In genomic region chr16:75062944-75063444, GRCh38 we compare ENCODE assay signal across 13 cellular contexts. TPM values are rescaled to one million over a fixed set of nuclear protein-coding genes. Genes with fewer than 3 reads are reported as not detected.
DNase-seq lines count a peak whose midpoint lies in the region; ATAC-seq, FAIRE-seq and TF ChIP-seq lines count a peak whose summit lies in the region.
"Had no signal": no experiment of that assay in that cellular context is flagged by ENCODE, and none has a peak within 500 bp of the region (broad histone marks: within the 10 kb centered on the region; RNA-seq: fewer than 3 reads in every experiment).

No MANE protein-coding gene starts in this region.

- peaks cover 22 to 25% of the 10 kb centered on the region in 2 donors for H3K27me3 Mint-ChIP-seq in natural killer cell (ENCODE audit: low read depth in 2 of 2)

- TF ChIP-seq RAD21 in K562 (CRISPR knock-in tag; conservative IDR thresholded peaks at IDR 0.05 in 1 of 2, IDR thresholded peaks at IDR 0.05 in 1 of 2), result peak in 1 of 2 experiments; percentile 24; a peak in 2 of 4 replicates

- H3K36me3 ChIP-seq in heart left ventricle, result no peaks in the 10 kb centered on the region
- no peaks in the 10 kb centered on the region for H3K36me3 ChIP-seq in K562 (ENCODE audit: control insufficient read depth, insufficient read depth, low read length)
- no peaks in the 10 kb centered on the region for H3K36me3 ChIP-seq in upper lobe of left lung
- H3K36me3 ChIP-seq: ovary, WERI-Rb-1 had no signal

- intact Hi-C loops in heart left ventricle (cut with DNase I) (loop anchor here in 2 of 10 donors (5.0 to 10.0 kb wide), 2 partner anchors 44 to 58 kb away; no protein-coding TSS in a partner anchor), Right ventricle myocardium superior (cut with DNase I) (no loop called here), K562 (cut with micrococcal nuclease) (loop anchor here (1.0 kb wide), 1 partner anchor 20 kb away; no protein-coding TSS in a partner anchor), natural killer cell (cut with micrococcal nuclease) (no loop called here)

- no peak for FAIRE-seq in K562 (lab: Jason Lieb, UNC)
- FAIRE-seq: GM12892 had no signal

- H3K9ac ChIP-seq in K562 (ENCODE audit: insufficient read depth in 1 of 2, low read depth in 2 of 2, low read length in 2 of 2), result peak overlapping the region; percentile 65 to 88

- H3K4me3 ChIP-seq in heart left ventricle (peak overlapping the region in 1 of 12 donors; percentile 22), K562 (no peak overlapping the region), upper lobe of left lung (no peak overlapping the region)
- H3K4me3 ChIP-seq: ovary, SK-N-MC had no signal

- H3K27me3 ChIP-seq in heart left ventricle (no peaks in the 10 kb centered on the region), K562 (ENCODE audit: control insufficient read depth in 2 of 2, insufficient read depth in 2 of 2, low read length in 2 of 2) (no peaks in the 10 kb centered on the region), upper lobe of left lung (no peaks in the 10 kb centered on the region)
- H3K27me3 ChIP-seq: ovary had no signal

- H3K4me1 ChIP-seq in heart left ventricle, result peaks cover 0 to 57% (median 26%) of the 10 kb centered on the region in 12 donors
- H3K4me1 ChIP-seq in K562 (replicated peaks in 1 of 2; ENCODE audit: control insufficient read depth in 2 of 2, insufficient read depth in 2 of 2, low read length in 2 of 2), result peaks cover 37 to 80% of the 10 kb centered on the region in 2 experiments
- H3K4me1 ChIP-seq in upper lobe of left lung, result peaks cover 25 to 62% (median 51%) of the 10 kb centered on the region in 4 donors

- no peaks in the 10 kb centered on the region for H3K9me1 ChIP-seq in K562 (ENCODE audit: control insufficient read depth, insufficient read depth, low read length)

- peaks cover 17 to 20% of the 10 kb centered on the region in 2 donors for H3K4me1 Mint-ChIP-seq in natural killer cell

- CTCF ChIA-PET in K562 (lab: Yijun Ruan, JAX; ENCODE audit: low intra/inter-chr PET ratio), result no interaction called here

- DNase-seq in heart left ventricle (no peak), Right ventricle myocardium superior (no peak), K562 (ENCODE audit: extremely low read depth in 1 of 4, low spot score in 3 of 4) (peak in 3 of 4 experiments; percentile 46 to 59 (median 56)), natural killer cell (no peak), upper lobe of left lung (peak in 1 of 2 donors; percentile 46), anterior cingulate cortex (lab: John Stamatoyannopoulos, UW) (no peak)
- no peak for DNase-seq in effector CD8-positive, alpha-beta T cell (lab: John Stamatoyannopoulos, UW)
- DNase-seq: NCI-H2171, WERI-Rb-1 had no signal

- POLR2A ChIA-PET in K562 (lab: Yijun Ruan, JAX), result interaction anchor here (0.5 to 5.1 kb wide), 9 partner anchors 9 to 397 kb away, joined by 3 to 25 read pairs (median 3); no protein-coding TSS in a partner anchor

- in situ Hi-C loops in K562 (cut with MboI), result no loop called here

- no TSS peak for BruUV-seq in K562 (replicated peaks; lab: Mats Ljungman, UMichigan)

- H4K20me1 ChIP-seq in K562 (replicated peaks; ENCODE audit: control insufficient read depth, insufficient read depth, low read length), result no peaks in the 10 kb centered on the region

- H3K4me2 ChIP-seq in K562 (ENCODE audit: insufficient read depth, low read length), result peak overlapping the region; percentile 68

- ATAC-seq in heart left ventricle, result peak in 1 of 4 donors; percentile 12
- ATAC-seq in Right ventricle myocardium superior (ENCODE audit: poor library complexity), result no peak
- peak; percentile 20 for ATAC-seq in K562
- ATAC-seq in natural killer cell, result no peak
- no peak for ATAC-seq in upper lobe of left lung (ENCODE audit: low FRiP score in 2 of 2)
- no peak for ATAC-seq in HG03520 (IDR thresholded peaks at IDR 0.05; ENCODE audit: unreplicated experiment)

- WGBS in heart left ventricle, 4 donors, result 77 to 94% (median 88%) methylated on average over 9 of the region's 9 CpGs
- WGBS in K562 (ENCODE audit: insufficient coverage, low coverage, missing lambda C conversion rate), result 15% methylated on average over 8 of the region's 9 CpGs
- WGBS in upper lobe of left lung, 2 donors, result 76 to 78% methylated on average over 9 of the region's 9 CpGs

- H3K9me3 ChIP-seq in heart left ventricle, result no peaks in the 10 kb centered on the region
- no peaks in the 10 kb centered on the region for H3K9me3 ChIP-seq in K562 (replicated peaks; ENCODE audit: control insufficient read depth, insufficient read depth, low read depth, low read length)
- H3K9me3 ChIP-seq in upper lobe of left lung, result no peaks in the 10 kb centered on the region
- H3K9me3 ChIP-seq: ovary had no signal

- H2AFZ ChIP-seq in K562 (ENCODE audit: low read depth, low read length), result peak overlapping the region; percentile 79

- no peaks in the 10 kb centered on the region for H3K36me3 Mint-ChIP-seq in natural killer cell

- no peak for TF ChIP-seq POLR2A in heart left ventricle (IDR thresholded peaks at IDR 0.05)
- TF ChIP-seq POLR2A in K562 (conservative IDR thresholded peaks at IDR 0.05), result no peak
- no peak for TF ChIP-seq POLR2A in upper lobe of left lung (IDR thresholded peaks at IDR 0.05)

- TF ChIP-seq EP300 in K562 (IDR thresholded peaks at IDR 0.05; ENCODE audit: low read length), result no peak
- no peak for TF ChIP-seq EP300 in upper lobe of left lung (IDR thresholded peaks at IDR 0.05)

- peak overlapping the region; percentile 15 for H3K4me3 Mint-ChIP-seq in natural killer cell

- TF ChIP-seq CTCF in heart left ventricle (IDR thresholded peaks at IDR 0.05) (peak in 2 of 12 donors; percentile 5 to 12), K562 (IDR thresholded peaks at IDR 0.05 in 2 of 3, conservative IDR thresholded peaks at IDR 0.05 in 1 of 3; ENCODE audit: insufficient read depth in 2 of 3, low read depth in 1 of 3, low read length in 3 of 3) (peak; percentile 55 to 63 (median 60); a peak in 5 of 6 replicates), natural killer cell (IDR thresholded peaks at IDR 0.05) (no peak), upper lobe of left lung (IDR thresholded peaks at IDR 0.05) (no peak)

- H3K79me2 ChIP-seq in K562 (ENCODE audit: control insufficient read depth, insufficient read depth, low read length), result peaks cover 98% of the 10 kb centered on the region

- peak overlapping the region in 11 of 12 donors; percentile 37 to 84 (median 73) for H3K27ac ChIP-seq in heart left ventricle
- H3K27ac ChIP-seq in K562 (ENCODE audit: extremely low read depth, low read depth, low read length), result peak overlapping the region; percentile 84
- peak overlapping the region; percentile 50 to 77 (median 62) for H3K27ac ChIP-seq in upper lobe of left lung
- H3K27ac ChIP-seq: SK-N-MC, WERI-Rb-1 had no signal

- no peak overlapping the region for H3K27ac Mint-ChIP-seq in natural killer cell

- H3K9me3 Mint-ChIP-seq in natural killer cell, result no peaks in the 10 kb centered on the region

TF ChIP-seq in K562, 482 proteins besides CTCF, POLR2A, EP300 and RAD21 (continues in another document):
- TF ChIP-seq CTCFL (IDR thresholded peaks at IDR 0.05; ENCODE audit: borderline replicate concordance, insufficient read depth, low read depth, low read length, poor library complexity, severe bottlenecking), result no peak
- TF ChIP-seq ZBED1 (IDR thresholded peaks at IDR 0.05), result no peak
- no peak for TF ChIP-seq TOE1 (IDR thresholded peaks at IDR 0.05; ENCODE audit: borderline replicate concordance)
- TF ChIP-seq TOE1 (CRISPR knock-in tag; IDR thresholded peaks at IDR 0.05; ENCODE audit: borderline replicate concordance, low read depth), result no peak
- no peak for TF ChIP-seq ZBTB8A (IDR thresholded peaks at IDR 0.05; ENCODE audit: partially characterized antibody)
- peak; percentile 84 for TF ChIP-seq MAFG (tag; conservative IDR thresholded peaks at IDR 0.05)
- no peak for TF ChIP-seq HDAC1 (IDR thresholded peaks at IDR 0.05)
- no peak for TF ChIP-seq FOXA3 (CRISPR knock-in tag; conservative IDR thresholded peaks at IDR 0.05 in 1 of 2, IDR thresholded peaks at IDR 0.05 in 1 of 2)

RNA-seq across cellular contexts. Expression of gene LDHD, which starts 53.6 kb away (rescaled TPM):
- total RNA-seq in heart left ventricle, result 100 to 1,000 TPM in 3 of 9 donors, 10 to 100 TPM in 6; 56.4 to 185 (median 90.6) TPM
- polyA plus RNA-seq in heart left ventricle, result 100 to 1,000 TPM in 1 of 2 donors, 10 to 100 TPM in 1; 49.0 to 104 TPM
- 84.7 TPM for total RNA-seq in Right ventricle myocardium superior
- total RNA-seq in K562 (2011; cell fraction: chromatin; rRNA removed; ENCODE audit: low replicate concordance), result 0.48 and 1.4 TPM in 2 replicates
- 1.7 and 3.0 TPM in 2 replicates for total RNA-seq in K562 (2011; cell fraction: nucleolus; rRNA removed)
- 1.1 and 1.5 TPM in 2 replicates for total RNA-seq in K562 (2011; cell fraction: nucleoplasm; rRNA removed)
- total RNA-seq in K562 (2014; rRNA removed), result 0.33 and 0.73 TPM in 2 replicates
- total RNA-seq in K562 (2014; rRNA removed; fragmentation: Illumina TruSeq; extraction: Trizol), result not detected in 2 replicates
- total RNA-seq in K562 (2015; rRNA removed; fragmentation: Illumina TruSeq; extraction: Trizol), result 0.19 and 0.40 TPM in 2 replicates
- total RNA-seq in K562 (2021), result 0.69 and 0.83 TPM in 2 replicates
- 0.08 and 0.33 TPM in 2 replicates for polyA plus RNA-seq in K562 (2011; rRNA removed)
- polyA plus RNA-seq in K562 (2011; cell fraction: cytosol; rRNA removed), result 0.21 and 1.0 TPM in 2 replicates
- polyA plus RNA-seq in K562 (2011; cell fraction: nucleus; rRNA removed), result 0.42 and 2.2 TPM in 2 replicates
- polyA plus RNA-seq in K562 (2012), result 0.61 and 0.93 TPM in 2 replicates
- 0.19 and 0.25 TPM in 2 replicates for polyA plus RNA-seq in K562 (2014; fragmentation: Illumina TruSeq; extraction: Trizol)
- polyA plus RNA-seq in K562 (2014; fragmentation: Nextera tagmentation; extraction: Ambion mirVana), result not detected
- polyA plus RNA-seq in K562 (2014; rRNA removed), result 0.39 and 0.86 TPM in 2 replicates
- polyA minus RNA-seq in K562 (2011; rRNA and poly(A)+ RNA removed), result 0.21 TPM in 1 of 2 replicates, not detected in the other
- polyA minus RNA-seq in K562 (2011; cell fraction: cytosol; rRNA and poly(A)+ RNA removed), result not detected in 2 replicates
- polyA minus RNA-seq in K562 (2011; cell fraction: nucleus; rRNA and poly(A)+ RNA removed), result 0.44 and 1.1 TPM in 2 replicates
- 1 to 10 TPM in 1 of 3 donors, under 1 TPM in 1, not detected in 1; 0.12 to 1.3 TPM for total RNA-seq in natural killer cell
- total RNA-seq in upper lobe of left lung, result 10 to 100 TPM in 5 of 6 donors, 1 to 10 TPM in 1; 7.8 to 35.6 (median 16.8) TPM

Comparison
In these comparisons a context has a peak if more than half of its experiments do, and no peak if none do; other contexts are left out.
1. DNase-seq: peak in K562 (3 of 4); none in heart left ventricle (0 of 5), Right ventricle myocardium superior (single experiment), natural killer cell (single experiment), effector CD8-positive, alpha-beta T cell (single experiment) and anterior cingulate cortex (0 of 58).
2. CTCF ChIP-seq: peak in K562 (3 of 3); none in natural killer cell (single experiment) and upper lobe of left lung (0 of 6).
3. Peak in every context shown above with its lines, with median percentiles within 50 percentile points of each other: H3K27ac ChIP-seq.